1 cellular context compared by ENCODE assay signal in genomic region chr5:151192626-151193025, GRCh38.
A peak's percentile ranks its signal among the peaks of the same experiment; 100 is the strongest.
TF ChIP-seq lines count a peak whose summit lies in the region.

No MANE protein-coding gene starts in this region.

TF ChIP-seq in K562, 482 proteins besides CTCF, POLR2A, EP300 and RAD21 (continued from another document):
- TF ChIP-seq ZBTB26 (CRISPR knock-in tag; IDR thresholded peaks at IDR 0.05) (no peak), MED1 (CRISPR knock-in tag; IDR thresholded peaks at IDR 0.05; ENCODE audit: borderline replicate concordance) (no peak), ZNF324 (CRISPR knock-in tag; IDR thresholded peaks at IDR 0.05) (peak; percentile 96), CBX3 (IDR thresholded peaks at IDR 0.05; ENCODE audit: borderline replicate concordance in 1 of 2, low read length in 2 of 2) (peak in 1 of 2 experiments; percentile 72; a peak in 1 of 3 replicates), ETV1 (tag; conservative IDR thresholded peaks at IDR 0.05; ENCODE audit: low read depth) (no peak), DDX20 (tag; IDR thresholded peaks at IDR 0.05; ENCODE audit: low read depth) (no peak), MTA3 (IDR thresholded peaks at IDR 0.05; ENCODE audit: borderline replicate concordance) (no peak), HMG20B (CRISPR knock-in tag; IDR thresholded peaks at IDR 0.05) (no peak)
